ENCODE assay signal across 14 cellular contexts in the genomic region with DNA sequence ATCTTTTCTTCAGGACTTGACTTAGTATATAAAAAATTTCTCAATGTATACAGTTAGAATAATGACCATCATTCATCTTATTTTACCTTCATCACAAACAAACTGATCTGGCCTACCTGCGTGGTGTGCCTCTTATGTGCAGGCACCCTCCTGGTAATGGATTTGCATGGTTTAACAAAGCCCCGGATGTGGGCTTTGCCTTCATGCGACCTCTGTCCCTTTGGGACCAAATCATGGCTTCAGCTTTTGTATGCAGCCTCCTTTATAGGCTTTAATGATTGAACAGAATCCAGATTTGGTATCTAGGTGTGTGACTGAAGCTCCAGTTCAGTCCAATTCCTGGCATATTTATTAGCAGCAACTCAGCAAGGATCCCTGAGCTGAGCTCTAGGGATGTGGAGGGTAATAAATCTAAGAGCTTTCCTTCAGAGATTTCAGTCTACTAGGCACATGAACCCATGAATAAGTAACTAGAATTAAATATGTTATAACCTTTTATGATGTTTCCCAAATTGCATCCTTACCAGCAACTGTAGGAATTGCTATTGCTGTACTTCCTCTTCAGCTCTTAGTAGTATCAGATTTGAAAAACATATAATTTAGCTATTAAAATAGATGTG.
DNase-seq lines count a peak whose midpoint lies in the region; ATAC-seq, FAIRE-seq and TF ChIP-seq lines count a peak whose summit lies in the region.
"Had no signal": no experiment of that assay in that cellular context is flagged by ENCODE, and none has a peak within 500 bp of the region (broad histone marks: within the 10 kb centered on the region; RNA-seq: fewer than 3 reads in every experiment).

No MANE protein-coding gene starts in this region.

- H2AFZ ChIP-seq in mammary epithelial cell (ENCODE audit: low read depth, low read length) (peak overlapping the region; percentile 69), OCI-LY7 (ENCODE audit: low read length) (peak overlapping the region; percentile 45; the same call in 1 of the 2 replicates), H1 (ENCODE audit: low read length) (0 out of 2 replicates have a peak overlapping the region, but pooled peaks have one; percentile 36)

- no peaks in the 10 kb centered on the region for H3K79me1 ChIP-seq in H1 (ENCODE audit: low read depth, low read length)

- CTCF ChIA-PET in mammary epithelial cell (lab: Charles Lee; ENCODE audit: low non-redundant PET): interaction anchor here (0.6 to 0.7 kb wide), 3 partner anchors 16 to 443 kb away, joined by 3 to 6 read pairs (median 3); no protein-coding TSS in a partner anchor
- CTCF ChIA-PET in MCF 10A (lab: Yijun Ruan, JAX): interaction anchor here (0.6 to 1.5 kb wide), 3 partner anchors 129 to 1451 kb away, joined by 3 to 10 read pairs (median 4); no protein-coding TSS in a partner anchor
- CTCF ChIA-PET in OCI-LY7 (lab: Charles Lee; ENCODE audit: unreplicated experiment): no interaction called here
- CTCF ChIA-PET in H1 (lab: Charles Lee; ENCODE audit: partially characterized antibody): interaction anchor here (0.6 to 1.1 kb wide), 4 partner anchors 26 to 1362 kb away, joined by 3 read pairs; no protein-coding TSS in a partner anchor

- H3K4me3 Mint-ChIP-seq in MCF 10A (ENCODE audit: unreplicated experiment): no peak overlapping the region
- H3K4me3 Mint-ChIP-seq: CD4-positive, CD25-positive, alpha-beta regulatory T cell; T-helper 2 cell treated with Interferon-gamma antibody and Interleukin-4, amounts not matched to agents 5 μg/mL and 100 μg/mL, for 36 hours had no signal

- no peak overlapping the region for H4K8ac ChIP-seq in H1 (ENCODE audit: extremely low read depth, insufficient read depth, low read length)

- no peak overlapping the region for H3K9ac ChIP-seq in mammary epithelial cell (ENCODE audit: insufficient read depth, low read length)
- H3K9ac ChIP-seq in H1 (replicated peaks in 1 of 4; ENCODE audit: extremely low read depth in 1 of 4, low read depth in 3 of 4, low read length in 3 of 4): no peak overlapping the region

- no peak overlapping the region for H4K91ac ChIP-seq in H1 (replicated peaks; ENCODE audit: insufficient read length, low read length)

- no peaks in the 10 kb centered on the region for H3K23me2 ChIP-seq in H1 (ENCODE audit: low read depth, low read length)

- intact Hi-C loops in mammary epithelial cell (cut with micrococcal nuclease) (loop anchor here (5.0 to 10.0 kb wide), 4 partner anchors 209 to 567 kb away; no protein-coding TSS in a partner anchor), MCF 10A (cut with micrococcal nuclease) (loop anchor here (10.0 kb wide), 3 partner anchors 337 to 897 kb away; no protein-coding TSS in a partner anchor), OCI-LY7 (cut with micrococcal nuclease; ENCODE audit: unreplicated experiment) (loop anchor here (5.0 kb wide), 2 partner anchors 1364 to 1424 kb away; no protein-coding TSS in a partner anchor)

- peaks cover 23% of the 10 kb centered on the region for H3K4me1 Mint-ChIP-seq in MCF 10A (ENCODE audit: insufficient read depth, unreplicated experiment)
- H3K4me1 Mint-ChIP-seq: CD4-positive, CD25-positive, alpha-beta regulatory T cell had no signal

- no peak for TF ChIP-seq RAD21 in H1 (IDR thresholded peaks at IDR 0.05 in 1 of 2, conservative IDR thresholded peaks at IDR 0.05 in 1 of 2; ENCODE audit: low read depth in 2 of 2, low read length in 2 of 2)

- no peak overlapping the region for H3K23ac ChIP-seq in H1 (ENCODE audit: insufficient read length)

- in situ Hi-C loops in mammary epithelial cell (cut with MboI; ENCODE audit: low sequenced_read_pairs in 2 of 2): loop anchor here (10.0 to 25.0 kb wide), 2 partner anchors 447 to 459 kb away; no protein-coding TSS in a partner anchor

- TF ChIP-seq CTCF in mammary epithelial cell (conservative IDR thresholded peaks at IDR 0.05 in 1 of 2, IDR thresholded peaks at IDR 0.05 in 1 of 2; ENCODE audit: extremely low read depth in 1 of 2, insufficient read depth in 1 of 2, low read depth in 1 of 2, low read length in 2 of 2) (no peak), MCF 10A (IDR thresholded peaks at IDR 0.05; ENCODE audit: unreplicated experiment) (no peak), OCI-LY7 (conservative IDR thresholded peaks at IDR 0.05; ENCODE audit: low read length) (no peak), H1 (IDR thresholded peaks at IDR 0.05; ENCODE audit: control extremely low read depth in 1 of 3, insufficient read depth in 1 of 3, low read depth in 1 of 3, low read length in 3 of 3) (no peak)

- TSS peak; percentile 73 for BruUV-seq in mammary epithelial cell (replicated peaks; lab: Mats Ljungman, UMichigan)
- BruUV-seq in MCF 10A (replicated peaks; lab: Mats Ljungman, UMichigan): no TSS peak
- BruUV-seq in OCI-LY7 (replicated peaks; lab: Mats Ljungman, UMichigan): no TSS peak

- H3K9me2 ChIP-seq in OCI-LY7 (ENCODE audit: insufficient read depth, low read length): no peaks in the 10 kb centered on the region

- no peak overlapping the region for H4K5ac ChIP-seq in H1 (ENCODE audit: insufficient read length, low read depth, low read length)

- H3K4ac ChIP-seq in H1 (replicated peaks; ENCODE audit: insufficient read length, low read depth, low read length): no peak overlapping the region

- no peaks in the 10 kb centered on the region for H3K36me3 ChIP-seq in mammary epithelial cell (ENCODE audit: insufficient read depth, low read length)
- H3K36me3 ChIP-seq in OCI-LY7 (ENCODE audit: insufficient read depth, low read length): no peaks in the 10 kb centered on the region
- H3K36me3 ChIP-seq in H1 (ENCODE audit: control insufficient read depth in 2 of 4, insufficient read depth in 4 of 4, low read length in 3 of 4): no peaks in the 10 kb centered on the region
- H3K36me3 ChIP-seq: HAP-1 had no signal

- no peak for TF ChIP-seq POLR2A in H1 (IDR thresholded peaks at IDR 0.05; ENCODE audit: control extremely low read depth in 1 of 2, low read depth in 2 of 2, low read length in 2 of 2)
- TF ChIP-seq POLR2A in GM18505 (IDR thresholded peaks at IDR 0.05; ENCODE audit: borderline replicate concordance, extremely low read depth, insufficient read depth, insufficient read length): no peak

- H3K4me2 ChIP-seq in mammary epithelial cell (ENCODE audit: insufficient read depth, low read depth, low read length) (peak overlapping the region; percentile 74), OCI-LY7 (ENCODE audit: low read length) (peak overlapping the region; percentile 41), H1 (ENCODE audit: insufficient read depth in 1 of 2, low read depth in 2 of 2, low read length in 2 of 2) (no peak overlapping the region)
- H3K4me2 ChIP-seq: A549 had no signal

- dilution Hi-C loops in mammary epithelial cell (cut with HindIII; ENCODE audit: low sequenced_read_pairs): no loop called here

- H3K4me3 ChIP-seq in mammary epithelial cell (replicated peaks in 1 of 3; ENCODE audit: insufficient read depth in 1 of 3, low read depth in 2 of 3, low read length in 3 of 3) (no peak overlapping the region), OCI-LY7 (ENCODE audit: low read depth, low read length, poor library complexity, severe bottlenecking) (no peak overlapping the region), H1 (ENCODE audit: extremely low read depth in 1 of 4, insufficient read depth in 2 of 4, low read depth in 3 of 4, low read length in 4 of 4) (no peak overlapping the region)
- H3K4me3 ChIP-seq: A549, HAP-1 had no signal

- no peak for ATAC-seq in HG03469 (IDR thresholded peaks at IDR 0.05; ENCODE audit: unreplicated experiment)
- no peak for ATAC-seq in GM18505 (IDR thresholded peaks at IDR 0.05; ENCODE audit: unreplicated experiment)

- H2BK5ac ChIP-seq in H1 (ENCODE audit: low read depth, low read length): no peak overlapping the region

- H3K14ac ChIP-seq in H1 (ENCODE audit: insufficient read length): no peak overlapping the region

- no peaks in the 10 kb centered on the region for H3K27me3 Mint-ChIP-seq in MCF 10A (ENCODE audit: insufficient read depth, unreplicated experiment)
- H3K27me3 Mint-ChIP-seq: CD4-positive, CD25-positive, alpha-beta regulatory T cell had no signal

- H3K56ac ChIP-seq in H1 (replicated peaks; ENCODE audit: insufficient read length, low read depth, low read length): no peak overlapping the region

- WGBS in mammary epithelial cell (ENCODE audit: low coverage, missing lambda C conversion rate): 90% methylated on average over 3 of the region's 3 CpGs
- WGBS in H1 (ENCODE audit: extremely low coverage in 1 of 2, insufficient coverage in 1 of 2, insufficient read length in 1 of 2, insufficient replicate concordance in 2 of 2, low coverage in 1 of 2, low lambda C conversion rate in 2 of 2, missing lambda C conversion rate in 1 of 2), 2 experiments: 83% methylated on average over 3 of the region's 3 CpGs; no CpG with 5 or more reads in 1 of the 2 experiments

- no peaks in the 10 kb centered on the region for H3K9me3 ChIP-seq in mammary epithelial cell (replicated peaks; ENCODE audit: insufficient read depth, low read length)
- no peaks in the 10 kb centered on the region for H3K9me3 ChIP-seq in OCI-LY7 (ENCODE audit: low read length)
- no peaks in the 10 kb centered on the region for H3K9me3 ChIP-seq in H1 (ENCODE audit: insufficient read depth in 2 of 2, low read depth in 1 of 2, low read length in 1 of 2)
- H3K9me3 ChIP-seq: A549, HAP-1 had no signal

- peak overlapping the region; percentile 81 for H3K27ac ChIP-seq in mammary epithelial cell (ENCODE audit: insufficient read depth, low read depth, low read length)
- no peak overlapping the region for H3K27ac ChIP-seq in OCI-LY7 (ENCODE audit: low read depth, low read length, poor library complexity, severe bottlenecking)
- no peak overlapping the region for H3K27ac ChIP-seq in H1 (ENCODE audit: low read depth, low read length)
- H3K27ac ChIP-seq: A549 had no signal

- POLR2A ChIA-PET in MCF 10A (lab: Yijun Ruan, JAX) (no interaction called here), OCI-LY7 (lab: Charles Lee) (interaction anchor here (0.7 kb wide), 2 partner anchors 21 to 574 kb away, joined by 4 read pairs; no protein-coding TSS in a partner anchor), H1 (lab: Charles Lee; ENCODE audit: partially characterized antibody) (no interaction called here)

- H2BK15ac ChIP-seq in H1 (ENCODE audit: low read length): no peak overlapping the region

- no peak overlapping the region for H2BK120ac ChIP-seq in H1 (replicated peaks; ENCODE audit: low read depth, low read length)

- H3K9me3 Mint-ChIP-seq in MCF 10A (ENCODE audit: unreplicated experiment): no peaks in the 10 kb centered on the region
- H3K9me3 Mint-ChIP-seq: T-helper 2 cell treated with Interferon-gamma antibody and Interleukin-4, amounts not matched to agents 5 μg/mL and 100 μg/mL, for 36 hours had no signal

- H3K79me2 ChIP-seq in mammary epithelial cell (ENCODE audit: insufficient read depth, low read length) (no peaks in the 10 kb centered on the region), OCI-LY7 (ENCODE audit: insufficient read depth, low read depth, low read length) (no peaks in the 10 kb centered on the region), H1 (ENCODE audit: control insufficient read depth in 1 of 2, insufficient read depth in 2 of 2, low read length in 2 of 2) (no peaks in the 10 kb centered on the region)

- TF ChIP-seq EP300 in H1 (IDR thresholded peaks at IDR 0.05; ENCODE audit: borderline replicate concordance in 1 of 2, low read depth in 2 of 2, low read length in 2 of 2): no peak

- no peak overlapping the region for H2BK12ac ChIP-seq in H1 (ENCODE audit: low read depth, low read length)

- no peak for FAIRE-seq in H1 (lab: Jason Lieb, UNC)
- FAIRE-seq: A549, D721Med had no signal

- no peaks in the 10 kb centered on the region for H4K20me1 ChIP-seq in mammary epithelial cell (ENCODE audit: insufficient read depth, low read length)
- no peaks in the 10 kb centered on the region for H4K20me1 ChIP-seq in OCI-LY7 (ENCODE audit: insufficient read depth, low read length)
- no peaks in the 10 kb centered on the region for H4K20me1 ChIP-seq in H1 (replicated peaks in 1 of 2; ENCODE audit: control insufficient read depth in 1 of 2, insufficient read depth in 2 of 2, low read length in 2 of 2)

- no peak overlapping the region for H2BK20ac ChIP-seq in H1 (ENCODE audit: low read length)

- no peaks in the 10 kb centered on the region for H3K27me3 ChIP-seq in mammary epithelial cell (ENCODE audit: insufficient read depth, low read length)
- no peaks in the 10 kb centered on the region for H3K27me3 ChIP-seq in H1 (replicated peaks in 1 of 4; ENCODE audit: control insufficient read depth in 3 of 4, extremely low read depth in 1 of 4, insufficient read depth in 3 of 4, low read length in 3 of 4)

- H3K27ac Mint-ChIP-seq in MCF 10A (ENCODE audit: low read depth, unreplicated experiment): no peak overlapping the region
- H3K27ac Mint-ChIP-seq: CD4-positive, CD25-positive, alpha-beta regulatory T cell; T-helper 2 cell treated with Interferon-gamma antibody and Interleukin-4, amounts not matched to agents 5 μg/mL and 100 μg/mL, for 36 hours had no signal

- H3K36me3 Mint-ChIP-seq in MCF 10A (ENCODE audit: insufficient read depth, unreplicated experiment): no peaks in the 10 kb centered on the region
- H3K36me3 Mint-ChIP-seq: CD4-positive, CD25-positive, alpha-beta regulatory T cell had no signal

- no peak overlapping the region for H3K18ac ChIP-seq in H1 (ENCODE audit: extremely low read depth, low read length)

- no peak overlapping the region for H2AK5ac ChIP-seq in H1 (ENCODE audit: low read depth, low read length)

- H3K4me1 ChIP-seq in mammary epithelial cell (ENCODE audit: insufficient read depth, low read length) (peaks cover 35% of the 10 kb centered on the region), OCI-LY7 (ENCODE audit: insufficient read depth, low read length, poor library complexity, severe bottlenecking) (peaks cover 28% of the 10 kb centered on the region), H1 (replicated peaks in 1 of 4; ENCODE audit: control insufficient read depth in 3 of 4, insufficient read depth in 4 of 4, low read length in 3 of 4) (0 out of 7 replicates have a peak, but pooled peaks cover 0 to 2% (median 0%) of the 10 kb centered on the region in 4 experiments)
- H3K4me1 ChIP-seq: HAP-1 had no signal

- DNase-seq in mammary epithelial cell (no peak), MCF 10A (ENCODE audit: unreplicated experiment) (no peak), OCI-LY7 (ENCODE audit: low spot score) (peak; percentile 72), H1 (ENCODE audit: low read depth in 1 of 2, low spot score in 2 of 2) (no peak), midbrain (lab: John Stamatoyannopoulos, UW) (no peak)
- no peak for DNase-seq in central memory CD4-positive, alpha-beta T cell
- DNase-seq: CD4-positive, CD25-positive, alpha-beta regulatory T cell; Right ventricle myocardium superior had no signal

Comparison
In these comparisons a context has a peak if more than half of its experiments do, and no peak if none do; other contexts are left out.
1. H3K4me2 ChIP-seq: peak in mammary epithelial cell (single experiment) and OCI-LY7 (single experiment); none in H1 (0 of 2).
2. Peak in every context shown above with its lines, with median percentiles within 50 percentile points of each other: H2AFZ ChIP-seq.